ENCODE assay signal across 8 cellular contexts in genomic region chr5:180811012-180811622, GRCh38. TPM values are rescaled to one million over a fixed set of nuclear protein-coding genes. Genes with fewer than 3 reads are reported as not detected.
A peak's percentile ranks its signal among the peaks of the same experiment; 100 is the strongest.
DNase-seq lines count a peak whose midpoint lies in the region; ATAC-seq, FAIRE-seq and TF ChIP-seq lines count a peak whose summit lies in the region.

No MANE protein-coding gene starts in this region.

- no peak for TF ChIP-seq POLR2A in gastroesophageal sphincter (IDR thresholded peaks at IDR 0.05)
- TF ChIP-seq POLR2A in H54 (IDR thresholded peaks at IDR 0.05; ENCODE audit: low read depth, low read length), result no peak

- TF ChIP-seq EP300 in gastroesophageal sphincter (IDR thresholded peaks at IDR 0.05), result no peak

- peak overlapping the region; percentile 95 to 97 for H3K27ac Mint-ChIP-seq in T-cell

- H3K4me3 ChIP-seq in gastroesophageal sphincter (peak overlapping the region; percentile 53 to 65), small intestine (ENCODE audit: low read depth in 1 of 2, low read length in 2 of 2) (peak overlapping the region; percentile 39 to 66)

- H3K4me1 Mint-ChIP-seq in T-cell, result peaks cover 66 to 78% (median 73%) of the 10 kb centered on the region in 3 donors

- POLR2A ChIA-PET in T-cell (lab: Charles Lee), result interaction anchor here (0.5 to 1.2 kb wide), 5 partner anchors 19 to 1000 kb away, joined by 3 to 11 read pairs (median 3); no protein-coding TSS in a partner anchor

- peak overlapping the region; percentile 81 to 86 (median 83) for H3K4me3 Mint-ChIP-seq in T-cell

- no peaks in the 10 kb centered on the region for H3K36me3 ChIP-seq in gastroesophageal sphincter
- H3K36me3 ChIP-seq in small intestine (ENCODE audit: control insufficient read depth in 2 of 2, insufficient read depth in 2 of 2, low read length in 2 of 2), result no peaks in the 10 kb centered on the region

- H3K27me3 Mint-ChIP-seq in T-cell, result no peaks in the 10 kb centered on the region

- no peaks in the 10 kb centered on the region for H3K36me3 Mint-ChIP-seq in T-cell

- H3K9me3 ChIP-seq in gastroesophageal sphincter (no peaks in the 10 kb centered on the region), small intestine (ENCODE audit: control insufficient read depth, low read depth) (no peaks in the 10 kb centered on the region)

- peaks cover 5 to 49% (median 40%) of the 10 kb centered on the region in 3 donors for H3K4me1 ChIP-seq in gastroesophageal sphincter
- peaks cover 13 to 29% of the 10 kb centered on the region in 2 donors for H3K4me1 ChIP-seq in small intestine (ENCODE audit: control insufficient read depth in 2 of 2, insufficient read depth in 1 of 2, low read depth in 1 of 2, low read length in 1 of 2)

- peak overlapping the region; percentile 94 to 99 (median 96) for H3K27ac ChIP-seq in gastroesophageal sphincter
- H3K27ac ChIP-seq in small intestine (ENCODE audit: low read depth in 1 of 2, low read length in 1 of 2), result peak overlapping the region; percentile 95 to 97

- no peak for TF ChIP-seq CTCF in gastroesophageal sphincter (IDR thresholded peaks at IDR 0.05)

- 19 to 24% methylated on average over 7 to 10 of the region's 22 CpGs for WGBS in gastroesophageal sphincter (ENCODE audit: low coverage in 1 of 2), 2 donors
- WGBS in small intestine, 3 donors, result 9% methylated on average over 22 of the region's 22 CpGs

- DNase-seq in NCI-H1417 (lab: John Stamatoyannopoulos, UW) (peak in 2 of 3 experiments; percentile 20 to 43), NCI-H1417 treated with DMSO at 0.1 percent for 48 hours (lab: John Stamatoyannopoulos, UW) (no peak), T-cell (no peak), small intestine (no peak), H54 (ENCODE audit: insufficient read length, low spot score) (no peak), NCI-H1436 treated with DMSO at 0.1 percent for 48 hours (lab: John Stamatoyannopoulos, UW) (no peak)

- no peak for FAIRE-seq in small intestine (lab: Jason Lieb, UNC)
- no peak for FAIRE-seq in H54 (lab: Jason Lieb, UNC)

- ATAC-seq in T-cell (replicated peaks in 1 of 4), result no peak
- ATAC-seq in gastroesophageal sphincter, result no peak
- no peak for ATAC-seq in GM18519 (IDR thresholded peaks at IDR 0.05; ENCODE audit: low FRiP score, unreplicated experiment)

- no peaks in the 10 kb centered on the region for H3K9me3 Mint-ChIP-seq in T-cell

- CTCF ChIA-PET in T-cell (lab: Charles Lee), result interaction anchor here (1.0 to 1.3 kb wide), 3 partner anchors 19 to 57 kb away, joined by 3 to 13 read pairs (median 4); no protein-coding TSS in a partner anchor

- H3K27me3 ChIP-seq in gastroesophageal sphincter (no peaks in the 10 kb centered on the region), small intestine (ENCODE audit: control insufficient read depth in 2 of 2, insufficient read depth in 2 of 2, low read length in 2 of 2) (no peaks in the 10 kb centered on the region)

RNA-seq across cellular contexts. Expression of gene MGAT1, which starts 8.5 kb away (rescaled TPM):
- total RNA-seq in T-cell (100 to 1,000 TPM in 3 of 5 donors, 10 to 100 TPM in 2; 83.1 to 198 (median 145) TPM), gastroesophageal sphincter (100 to 1,000 TPM; 122 to 196 (median 159) TPM)
- 100 to 1,000 TPM in 1 of 3 donors, 10 to 100 TPM in 2; 52.3 to 125 (median 65.9) TPM for polyA plus RNA-seq in small intestine

RNA-seq across cellular contexts. Expression of gene ZFP62, which starts 50.0 kb away (rescaled TPM):
- total RNA-seq in T-cell (10 to 100 TPM; 26.9 to 61.7 (median 54.9) TPM), gastroesophageal sphincter (10 to 100 TPM; 19.1 to 34.9 (median 21.4) TPM)
- 10 to 100 TPM in 2 of 3 donors, 1 to 10 TPM in 1; 8.7 to 17.6 (median 14.9) TPM for polyA plus RNA-seq in small intestine

Comparison
In these comparisons a context has a peak if more than half of its experiments do, and no peak if none do; other contexts are left out.
1. DNase-seq: peak in NCI-H1417 (2 of 3); none in NCI-H1417 treated with DMSO at 0.1 percent for 48 hours (single experiment), T-cell (0 of 34), small intestine (single experiment), H54 (single experiment) and NCI-H1436 treated with DMSO at 0.1 percent for 48 hours (single experiment).